In the genomic region with DNA sequence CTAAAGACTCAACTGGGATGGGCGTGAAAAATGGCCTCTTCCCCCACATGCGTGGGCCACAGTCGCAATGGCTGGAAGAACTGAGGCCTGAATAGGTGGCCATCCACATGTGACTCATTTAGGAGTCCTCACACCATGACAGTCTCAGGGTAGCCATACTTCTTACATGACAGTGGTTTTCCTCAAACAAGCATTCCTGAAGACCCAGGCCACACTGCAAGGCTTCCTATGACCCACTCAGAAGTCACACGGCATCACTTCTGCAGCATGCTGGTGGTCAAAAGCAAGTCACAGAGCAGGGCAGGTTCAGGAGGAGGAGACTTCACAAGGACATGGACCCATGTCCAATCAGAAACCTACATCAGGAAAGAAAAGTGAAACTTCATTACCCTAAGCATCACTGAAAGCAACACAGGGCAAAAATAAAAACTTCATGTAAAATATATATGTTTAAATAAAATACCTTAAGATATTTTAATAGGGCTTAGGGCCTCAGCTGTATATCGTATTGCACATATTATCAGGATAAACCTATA, we compare ENCODE assay signal across 20 cellular contexts.
"Had no signal": no experiment of that assay in that cellular context is flagged by ENCODE, and none has a peak within 500 bp of the region (broad histone marks: within the 10 kb centered on the region; RNA-seq: fewer than 3 reads in every experiment).

No MANE protein-coding gene starts in this region.

- H3K9me3 Mint-ChIP-seq: stimulated activated naive B cell treated with anti-CD40 and anti-IgM and Interleukin-4, amounts not matched to agents 10 μg/mL and 1 μg/mL and 100 μg/mL, for 72 hours; stimulated activated naive CD8-positive, alpha-beta T cell treated with anti-CD3 and anti-CD28 coated beads, Interleukin-15, amount 100 ng/mL, for 72 hours had no signal

- H3K27ac Mint-ChIP-seq: naive thymus-derived CD4-positive, alpha-beta T cell; nephron progenitor cell; stimulated activated naive CD8-positive, alpha-beta T cell treated with anti-CD3 and anti-CD28 coated beads, Interleukin-15, amount 100 ng/mL, for 72 hours had no signal

- H3K27ac ChIP-seq: neutrophil, skin epidermis, testis, tibial nerve, upper lobe of right lung, vagina had no signal

- DNase-seq: effector CD4-positive, alpha-beta T cell; foreskin melanocyte; head of caudate nucleus; hippocampal formation; left ventricle myocardium superior; naive thymus-derived CD4-positive, alpha-beta T cell; nephron progenitor cell; posterior cingulate gyrus; stimulated activated CD4-positive, alpha-beta T cell treated with anti-CD3 and anti-CD28 coated beads, Interleukin-2, amount 100 ng/mL, for 24 hours; stimulated activated CD4-positive, alpha-beta T cell treated with anti-CD3 and anti-CD28 coated beads, Interleukin-4, amount 100 ng/mL, for 4 hours; stimulated activated naive B cell treated with anti-CD40 and anti-IgM and Interleukin-4, amounts not matched to agents 10 μg/mL and 1 μg/mL and 100 μg/mL, for 72 hours; stimulated activated naive CD8-positive, alpha-beta T cell treated with anti-CD3 and anti-CD28 coated beads, Interleukin-15, amount 100 ng/mL, for 72 hours; testis; upper lobe of right lung had no signal

- H3K4me3 Mint-ChIP-seq: naive thymus-derived CD4-positive, alpha-beta T cell; nephron progenitor cell; stimulated activated naive B cell treated with anti-CD40 and anti-IgM and Interleukin-4, amounts not matched to agents 10 μg/mL and 1 μg/mL and 100 μg/mL, for 72 hours; stimulated activated naive CD8-positive, alpha-beta T cell treated with anti-CD3 and anti-CD28 coated beads, Interleukin-15, amount 100 ng/mL, for 72 hours had no signal

- H3K27me3 ChIP-seq: neutrophil, testis, upper lobe of right lung, vagina had no signal

- H3K36me3 Mint-ChIP-seq: stimulated activated naive B cell treated with anti-CD40 and anti-IgM and Interleukin-4, amounts not matched to agents 10 μg/mL and 1 μg/mL and 100 μg/mL, for 72 hours had no signal

- H3K4me3 ChIP-seq: skin epidermis, testis, tibial nerve, upper lobe of right lung, vagina had no signal

- H3K9me3 ChIP-seq: neutrophil, testis, tibial nerve, upper lobe of right lung, vagina had no signal

- ATAC-seq: left colon; left ventricle myocardium superior; naive thymus-derived CD4-positive, alpha-beta T cell; sciatic nerve; stimulated activated naive B cell treated with anti-CD40 and anti-IgM and Interleukin-4, amounts not matched to agents 10 μg/mL and 1 μg/mL and 100 μg/mL, for 72 hours; stimulated activated naive CD8-positive, alpha-beta T cell treated with anti-CD3 and anti-CD28 coated beads, Interleukin-15, amount 100 ng/mL, for 72 hours; upper lobe of right lung had no signal

- H3K36me3 ChIP-seq: neutrophil, tibial nerve, upper lobe of right lung, vagina had no signal

- H3K4me1 Mint-ChIP-seq: stimulated activated naive CD8-positive, alpha-beta T cell treated with anti-CD3 and anti-CD28 coated beads, Interleukin-15, amount 100 ng/mL, for 72 hours had no signal
